ENCODE assay signal across 9 cellular contexts in genomic region chr3:124774305-124774673, GRCh38. TPM values are rescaled to one million over a fixed set of nuclear protein-coding genes. Genes with fewer than 3 reads are reported as not detected.
DNase-seq lines count a peak whose midpoint lies in the region; ATAC-seq and TF ChIP-seq lines count a peak whose summit lies in the region.
"Had no signal": no experiment of that assay in that cellular context is flagged by ENCODE, and none has a peak within 500 bp of the region (broad histone marks: within the 10 kb centered on the region; RNA-seq: fewer than 3 reads in every experiment).

No MANE protein-coding gene starts in this region.

- H3K4me1 ChIP-seq in lower lobe of right lung: peaks cover 49% of the 10 kb centered on the region
- peaks cover 68% of the 10 kb centered on the region for H3K4me1 ChIP-seq in vagina

- intact Hi-C loops in lower lobe of right lung (cut with DNase I): loop anchor here (5.0 kb wide), 1 partner anchor 123 kb away; no protein-coding TSS in a partner anchor
- intact Hi-C loops in vagina (cut with DNase I): loop anchor here (5.0 kb wide), 1 partner anchor 123 kb away; no protein-coding TSS in a partner anchor

- no peak for TF ChIP-seq POLR2A in vagina (IDR thresholded peaks at IDR 0.05)

- H3K27me3 ChIP-seq in lower lobe of right lung (ENCODE audit: low read depth) (no peaks in the 10 kb centered on the region), vagina (no peaks in the 10 kb centered on the region)

- H3K9me3 ChIP-seq in lower lobe of right lung (no peaks in the 10 kb centered on the region), vagina (no peaks in the 10 kb centered on the region)

- peaks cover 9% of the 10 kb centered on the region for H3K36me3 ChIP-seq in lower lobe of right lung
- peaks cover 0 to 8% of the 10 kb centered on the region in 2 donors for H3K36me3 ChIP-seq in vagina

- TF ChIP-seq CTCF in lower lobe of right lung (IDR thresholded peaks at IDR 0.05): no peak
- TF ChIP-seq CTCF in vagina (IDR thresholded peaks at IDR 0.05): no peak

- ATAC-seq in lower lobe of right lung: peak; percentile 28 to 44

- H3K27ac ChIP-seq in lower lobe of right lung: no peak overlapping the region
- H3K27ac ChIP-seq in vagina: peak overlapping the region; percentile 23
- H3K27ac ChIP-seq: 22Rv1 had no signal

- H3K4me3 ChIP-seq in lower lobe of right lung (no peak overlapping the region), vagina (no peak overlapping the region)

- DNase-seq in DMS 273 (lab: John Stamatoyannopoulos, UW; ENCODE audit: unreplicated experiment): peak; percentile 53
- DNase-seq in DMS 273 treated with DMSO at 0.1 percent for 48 hours (lab: John Stamatoyannopoulos, UW): no peak
- peak; percentile 82 for DNase-seq in dermis blood vessel endothelial cell
- DNase-seq in lower lobe of right lung: no peak
- DNase-seq in vagina (ENCODE audit: extremely low spot score in 2 of 2): no peak
- no peak for DNase-seq in NCI-H748 treated with DMSO at 0.1 percent for 48 hours (lab: John Stamatoyannopoulos, UW)
- no peak for DNase-seq in activated T-cell treated with anti-CD3 and anti-CD28 coated beads, Interleukin-2, amount 50 U/mL, for 48 hours
- DNase-seq in NCI-H2171 treated with DMSO at 0.1 percent for 48 hours (lab: John Stamatoyannopoulos, UW): no peak

RNA-seq across cellular contexts. Expression of gene UMPS, which starts 44.0 kb away (rescaled TPM):
- total RNA-seq in dermis blood vessel endothelial cell: 33.8 and 36.1 TPM in 2 replicates
- total RNA-seq in lower lobe of right lung: 27.8 TPM
- total RNA-seq in vagina: 13.3 TPM

Comparison
In these comparisons a context has a peak if more than half of its experiments do, and no peak if none do; other contexts are left out.
1. DNase-seq: peak in DMS 273 (single experiment) and dermis blood vessel endothelial cell (single experiment); none in DMS 273 treated with DMSO at 0.1 percent for 48 hours (single experiment), lower lobe of right lung (single experiment), vagina (0 of 2), NCI-H748 treated with DMSO at 0.1 percent for 48 hours (single experiment), activated T-cell treated with anti-CD3 and anti-CD28 coated beads, Interleukin-2, amount 50 U/mL, for 48 hours (0 of 2) and NCI-H2171 treated with DMSO at 0.1 percent for 48 hours (single experiment).